In the genomic region with DNA sequence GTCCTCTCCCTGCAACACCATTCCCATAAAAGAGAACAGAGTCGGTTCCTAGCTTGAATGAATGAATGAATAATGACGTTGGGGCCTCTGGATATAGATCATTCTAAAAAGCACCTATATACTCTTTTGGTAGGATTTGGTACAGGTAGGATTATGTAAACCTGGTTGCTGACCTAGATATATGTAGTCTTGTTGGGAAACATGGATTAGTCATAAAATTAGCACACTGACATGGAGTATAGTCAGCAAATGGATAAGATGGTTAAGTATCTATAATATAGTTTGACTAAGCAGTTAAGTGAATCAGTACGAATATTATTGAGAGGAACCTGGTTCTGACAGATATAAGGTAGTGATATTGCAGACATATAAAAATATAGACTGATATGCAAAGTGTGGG, we compare ENCODE assay signal across 22 cellular contexts.
A peak's percentile ranks its signal among the peaks of the same experiment; 100 is the strongest.
DNase-seq lines count a peak whose midpoint lies in the region; ATAC-seq and TF ChIP-seq lines count a peak whose summit lies in the region.
"Had no signal": no experiment of that assay in that cellular context is flagged by ENCODE, and none has a peak within 500 bp of the region (broad histone marks: within the 10 kb centered on the region; RNA-seq: fewer than 3 reads in every experiment).

No MANE protein-coding gene starts in this region.

- TF ChIP-seq EP300 in tibial nerve (IDR thresholded peaks at IDR 0.05), result no peak

- intact Hi-C loops in psoas muscle (cut with DNase I) (no loop called here), aorta (cut with DNase I) (no loop called here)

- DNase-seq in RWPE2 (ENCODE audit: low spot score), result no peak
- DNase-seq in epithelial cell of esophagus (ENCODE audit: low read depth), result peak; percentile 82
- no peak for DNase-seq in psoas muscle
- DNase-seq in aorta, result no peak
- DNase-seq in tibial nerve (ENCODE audit: low spot score in 2 of 2), result no peak
- DNase-seq: AML-193; CD4-positive, alpha-beta T cell; GDM1; GOT3; Karpas-422; NCI-H1436; NCI-H187; NCI-H774; NK-92 treated with Interleukin-12 subunit alpha and Interleukin-12 subunit beta, amount 100 ng/mL, for 24 hours; PC-3 had no signal

- TF ChIP-seq CTCF in RWPE2 (IDR thresholded peaks at IDR 0.05; ENCODE audit: poor library complexity, severe bottlenecking) (no peak), epithelial cell of esophagus (IDR thresholded peaks at IDR 0.05; ENCODE audit: insufficient read depth, low read depth, low read length, missing control alignments) (no peak), psoas muscle (IDR thresholded peaks at IDR 0.05) (no peak), tibial nerve (IDR thresholded peaks at IDR 0.05) (no peak)

- H3K36me3 ChIP-seq in RWPE2 (ENCODE audit: low read depth) (no peaks in the 10 kb centered on the region), psoas muscle (ENCODE audit: insufficient read depth in 1 of 2, low read depth in 1 of 2) (no peaks in the 10 kb centered on the region), aorta (ENCODE audit: control insufficient read depth in 1 of 2, insufficient read depth in 2 of 2, low read length in 1 of 2) (no peaks in the 10 kb centered on the region), tibial nerve (no peaks in the 10 kb centered on the region)

- H3K4me3 ChIP-seq in RWPE2 (ENCODE audit: severe bottlenecking), result no peak overlapping the region
- H3K4me3 ChIP-seq in epithelial cell of esophagus (ENCODE audit: low read length), result no peak overlapping the region
- H3K4me3 ChIP-seq in psoas muscle, result no peak overlapping the region
- no peak overlapping the region for H3K4me3 ChIP-seq in aorta (ENCODE audit: low read length in 2 of 2)
- no peak overlapping the region for H3K4me3 ChIP-seq in tibial nerve
- H3K4me3 ChIP-seq: A549; BLaER1 treated with 17β-estradiol and CSF1 and Interleukin-3, amounts not matched to agents 10 nM and 100 nM; GM12878 had no signal

- H3K9me3 ChIP-seq in RWPE2 (ENCODE audit: severe bottlenecking) (no peaks in the 10 kb centered on the region), psoas muscle (no peaks in the 10 kb centered on the region), aorta (ENCODE audit: control insufficient read depth, low read length) (no peaks in the 10 kb centered on the region), tibial nerve (no peaks in the 10 kb centered on the region)
- H3K9me3 ChIP-seq: A549; BLaER1 treated with 17β-estradiol and CSF1 and Interleukin-3, amounts not matched to agents 10 nM and 100 nM had no signal

- peaks cover 23% of the 10 kb centered on the region for H3K4me1 ChIP-seq in RWPE2 (ENCODE audit: insufficient read depth, poor library complexity, severe bottlenecking)
- peaks cover 63% of the 10 kb centered on the region for H3K4me1 ChIP-seq in psoas muscle
- H3K4me1 ChIP-seq in aorta (ENCODE audit: control insufficient read depth in 1 of 2, insufficient read depth in 2 of 2, low read length in 2 of 2), result peaks cover 0 to 5% of the 10 kb centered on the region in 2 donors
- peaks cover 0 to 4% (median 0%) of the 10 kb centered on the region in 4 donors for H3K4me1 ChIP-seq in tibial nerve
- H3K4me1 ChIP-seq: A549 had no signal

- TF ChIP-seq POLR2A in tibial nerve (IDR thresholded peaks at IDR 0.05), result no peak

- ATAC-seq in RWPE2 (ENCODE audit: low read depth) (peak; percentile 62), psoas muscle (peak; percentile 36 to 51 (median 45)), aorta (ENCODE audit: low FRiP score) (no peak), HG02938 (IDR thresholded peaks at IDR 0.05; ENCODE audit: unreplicated experiment) (no peak), HG03159 (IDR thresholded peaks at IDR 0.05; ENCODE audit: unreplicated experiment) (no peak)
- ATAC-seq: A549, GM12878, HCT116, PC-3, Right ventricle myocardium inferior had no signal

- H3K27me3 ChIP-seq in RWPE2 (ENCODE audit: insufficient read depth, poor library complexity, severe bottlenecking) (no peaks in the 10 kb centered on the region), psoas muscle (ENCODE audit: insufficient read depth in 3 of 3, low read length in 2 of 3) (no peaks in the 10 kb centered on the region), aorta (ENCODE audit: control insufficient read depth in 1 of 2, insufficient read depth in 2 of 2, low read length in 1 of 2) (no peaks in the 10 kb centered on the region), tibial nerve (no peaks in the 10 kb centered on the region)
- H3K27me3 ChIP-seq: BLaER1 treated with 17β-estradiol and CSF1 and Interleukin-3, amounts not matched to agents 10 nM and 100 nM had no signal

- no peak overlapping the region for H3K27ac ChIP-seq in RWPE2 (ENCODE audit: poor library complexity, severe bottlenecking)
- H3K27ac ChIP-seq in psoas muscle, result peak overlapping the region; percentile 77
- H3K27ac ChIP-seq in aorta (ENCODE audit: low read depth in 1 of 2, low read length in 2 of 2), result peak overlapping the region; percentile 63 to 98
- no peak overlapping the region for H3K27ac ChIP-seq in tibial nerve
- H3K27ac ChIP-seq: A549; BLaER1 treated with 17β-estradiol and CSF1 and Interleukin-3, amounts not matched to agents 10 nM and 100 nM had no signal

- 90 to 97% (median 92%) methylated on average over 3 of the region's 3 CpGs for WGBS in psoas muscle, 3 donors
- 76 to 81% methylated on average over 3 of the region's 3 CpGs for whole genome bisulfite sequencing in aorta, 2 donors
- 94 to 95% methylated on average over 3 of the region's 3 CpGs for WGBS in tibial nerve, 2 donors

Comparison
In these comparisons a context has a peak if more than half of its experiments do, and no peak if none do; other contexts are left out.
1. ATAC-seq: peak in RWPE2 (single experiment) and psoas muscle (4 of 4); none in aorta (single experiment), HG02938 (single experiment) and HG03159 (single experiment).
2. H3K27ac ChIP-seq: peak in psoas muscle (single experiment) and aorta (2 of 2); none in RWPE2 (single experiment) and tibial nerve (0 of 4).